In genomic region chr17:81858967-81859905, GRCh38 we compare ENCODE assay signal across 8 cellular contexts. TPM values are rescaled to one million over a fixed set of nuclear protein-coding genes. Genes with fewer than 3 reads are reported as not detected.
DNase-seq lines count a peak whose midpoint lies in the region; ATAC-seq, FAIRE-seq and TF ChIP-seq lines count a peak whose summit lies in the region.

No MANE protein-coding gene starts in this region.

- intact Hi-C loops in activated CD4-positive, alpha-beta T cell treated with anti-CD3 and anti-CD28 coated beads for 36 hours (cut with DNase I, micrococcal nuclease) = no loop called here
- intact Hi-C loops in testis (cut with DNase I; ENCODE audit: low total_unique reads) = no loop called here

- peak overlapping the region; percentile 90 for H3K27ac Mint-ChIP-seq in activated CD4-positive, alpha-beta T cell treated with anti-CD3 and anti-CD28 coated beads for 36 hours
- peak overlapping the region; percentile 88 for H3K27ac Mint-ChIP-seq in activated CD8-positive, alpha-beta T cell treated with anti-CD3 and anti-CD28 coated beads, Interleukin-2, amount 10 ng/mL, durations not matched to agents 7 days and 5 days
- peak overlapping the region; percentile 87 to 94 (median 90) for H3K27ac Mint-ChIP-seq in immature natural killer cell

- CTCF ChIA-PET in activated CD4-positive, alpha-beta T cell treated with anti-CD3 and anti-CD28 coated beads for 36 hours (lab: Charles Lee) = interaction anchor here (0.5 to 1.4 kb wide), 2 partner anchors 10 to 128 kb away, joined by 3 read pairs; no protein-coding TSS in a partner anchor
- CTCF ChIA-PET in activated CD8-positive, alpha-beta T cell treated with anti-CD3 and anti-CD28 coated beads, Interleukin-2, amount 10 ng/mL, durations not matched to agents 7 days and 5 days (lab: Charles Lee) = interaction anchor here (2.0 kb wide), 1 partner anchor 10 kb away, joined by 11 read pairs; no protein-coding TSS in a partner anchor

- no peaks in the 10 kb centered on the region for H3K27me3 Mint-ChIP-seq in activated CD4-positive, alpha-beta T cell treated with anti-CD3 and anti-CD28 coated beads for 36 hours
- no peaks in the 10 kb centered on the region for H3K27me3 Mint-ChIP-seq in activated CD8-positive, alpha-beta T cell treated with anti-CD3 and anti-CD28 coated beads, Interleukin-2, amount 10 ng/mL, durations not matched to agents 7 days and 5 days (ENCODE audit: low read depth)
- H3K27me3 Mint-ChIP-seq in immature natural killer cell (ENCODE audit: low read depth in 3 of 3) = peaks cover 12 to 29% (median 12%) of the 10 kb centered on the region in 3 donors

- H3K36me3 Mint-ChIP-seq in activated CD4-positive, alpha-beta T cell treated with anti-CD3 and anti-CD28 coated beads for 36 hours (ENCODE audit: low read depth) = peaks cover 65% of the 10 kb centered on the region
- peaks cover 64% of the 10 kb centered on the region for H3K36me3 Mint-ChIP-seq in activated CD8-positive, alpha-beta T cell treated with anti-CD3 and anti-CD28 coated beads, Interleukin-2, amount 10 ng/mL, durations not matched to agents 7 days and 5 days (ENCODE audit: low read depth)
- peaks cover 0 to 15% (median 3%) of the 10 kb centered on the region in 3 donors for H3K36me3 Mint-ChIP-seq in immature natural killer cell

- 51 to 53% methylated on average over 23 of the region's 23 CpGs for WGBS in testis, 2 donors

- peaks cover 48% of the 10 kb centered on the region for H3K4me1 Mint-ChIP-seq in activated CD4-positive, alpha-beta T cell treated with anti-CD3 and anti-CD28 coated beads for 36 hours
- H3K4me1 Mint-ChIP-seq in activated CD8-positive, alpha-beta T cell treated with anti-CD3 and anti-CD28 coated beads, Interleukin-2, amount 10 ng/mL, durations not matched to agents 7 days and 5 days (ENCODE audit: low read depth) = peaks cover 48% of the 10 kb centered on the region
- H3K4me1 Mint-ChIP-seq in immature natural killer cell = peaks cover 43 to 46% of the 10 kb centered on the region in 2 donors

- no peaks in the 10 kb centered on the region for H3K27me3 ChIP-seq in testis

- DNase-seq in activated CD4-positive, alpha-beta T cell treated with anti-CD3 and anti-CD28 coated beads for 36 hours = peak; percentile 38
- no peak for DNase-seq in activated CD4-positive, alpha-beta T cell treated with anti-CD3 and anti-CD28 coated beads, Interleukin-2, amount 50 U/mL, for 4 hours
- peak; percentile 37 for DNase-seq in activated CD8-positive, alpha-beta T cell treated with anti-CD3 and anti-CD28 coated beads, Interleukin-2, amount 10 ng/mL, durations not matched to agents 7 days and 5 days
- no peak for DNase-seq in immature natural killer cell
- DNase-seq in testis = no peak
- DNase-seq in NCI-H1048 (lab: John Stamatoyannopoulos, UW) = no peak
- DNase-seq in SKM-1 treated with dmso at 0.1 percent for 144 hours (lab: John Stamatoyannopoulos, UW; ENCODE audit: unreplicated experiment) = no peak
- DNase-seq in HTR-8/SVneo (ENCODE audit: insufficient read length, low spot score) = no peak

- no peak for FAIRE-seq in HTR-8/SVneo (lab: Jason Lieb, UNC)

- H3K4me3 Mint-ChIP-seq in activated CD4-positive, alpha-beta T cell treated with anti-CD3 and anti-CD28 coated beads for 36 hours = peak overlapping the region; percentile 99
- H3K4me3 Mint-ChIP-seq in activated CD8-positive, alpha-beta T cell treated with anti-CD3 and anti-CD28 coated beads, Interleukin-2, amount 10 ng/mL, durations not matched to agents 7 days and 5 days = peak overlapping the region; percentile 86
- H3K4me3 Mint-ChIP-seq in immature natural killer cell = peak overlapping the region; percentile 85 to 96 (median 92)

- no peak for ATAC-seq in activated CD4-positive, alpha-beta T cell treated with anti-CD3 and anti-CD28 coated beads for 36 hours
- no peak for ATAC-seq in activated CD8-positive, alpha-beta T cell treated with anti-CD3 and anti-CD28 coated beads, Interleukin-2, amount 10 ng/mL, durations not matched to agents 7 days and 5 days

- POLR2A ChIA-PET in activated CD4-positive, alpha-beta T cell treated with anti-CD3 and anti-CD28 coated beads for 36 hours (lab: Charles Lee) = interaction anchor here (0.6 to 1.6 kb wide), 2 partner anchors 11 kb away, joined by 3 to 4 read pairs; no protein-coding TSS in a partner anchor
- POLR2A ChIA-PET in activated CD8-positive, alpha-beta T cell treated with anti-CD3 and anti-CD28 coated beads, Interleukin-2, amount 10 ng/mL, durations not matched to agents 7 days and 5 days (lab: Charles Lee) = interaction anchor here (0.9 to 1.9 kb wide), 6 partner anchors 11 to 178 kb away, joined by 3 to 8 read pairs (median 4); partner anchors contain the start of genes DCXR and MRPL12

- TF ChIP-seq CTCF in testis (IDR thresholded peaks at IDR 0.05) = no peak

- peaks cover 24% of the 10 kb centered on the region for H3K4me1 ChIP-seq in testis

- peak overlapping the region; percentile 71 to 91 for H3K27ac ChIP-seq in testis

- no peak for TF ChIP-seq POLR2A in testis (IDR thresholded peaks at IDR 0.05)

- H3K36me3 ChIP-seq in testis (ENCODE audit: low read depth, missing control alignments) = no peaks in the 10 kb centered on the region

- H3K9me3 ChIP-seq in testis = no peaks in the 10 kb centered on the region

- H3K4me3 ChIP-seq in testis = peak overlapping the region; percentile 92 to 98

- H3K9me3 Mint-ChIP-seq in activated CD4-positive, alpha-beta T cell treated with anti-CD3 and anti-CD28 coated beads for 36 hours (ENCODE audit: low read depth) = no peaks in the 10 kb centered on the region
- no peaks in the 10 kb centered on the region for H3K9me3 Mint-ChIP-seq in activated CD8-positive, alpha-beta T cell treated with anti-CD3 and anti-CD28 coated beads, Interleukin-2, amount 10 ng/mL, durations not matched to agents 7 days and 5 days (ENCODE audit: insufficient read depth)
- peaks cover 0 to 2% (median under 1%) of the 10 kb centered on the region in 6 donors for H3K9me3 Mint-ChIP-seq in immature natural killer cell

RNA-seq across cellular contexts. Expression of gene P4HB, which starts 1.1 kb away (rescaled TPM):
- total RNA-seq in activated CD4-positive, alpha-beta T cell treated with anti-CD3 and anti-CD28 coated beads for 36 hours = 100 to 1,000 TPM; 414 to 578 TPM
- total RNA-seq in activated CD8-positive, alpha-beta T cell treated with anti-CD3 and anti-CD28 coated beads, Interleukin-2, amount 10 ng/mL, durations not matched to agents 7 days and 5 days = 100 to 1,000 TPM; 474 to 498 TPM
- polyA plus RNA-seq in immature natural killer cell (100 to 1,000 TPM; 365 to 534 (median 475) TPM), testis (ENCODE audit: insufficient read depth, low read depth, low replicate concordance) (213 TPM)
- 100 to 1,000 TPM; 205 to 230 TPM for total RNA-seq in testis

RNA-seq across cellular contexts. Expression of gene ARHGDIA, which starts 11.9 kb away (rescaled TPM):
- total RNA-seq in activated CD4-positive, alpha-beta T cell treated with anti-CD3 and anti-CD28 coated beads for 36 hours = 100 to 1,000 TPM; 513 to 661 TPM
- total RNA-seq in activated CD8-positive, alpha-beta T cell treated with anti-CD3 and anti-CD28 coated beads, Interleukin-2, amount 10 ng/mL, durations not matched to agents 7 days and 5 days = 100 to 1,000 TPM; 756 to 778 TPM
- polyA plus RNA-seq in immature natural killer cell = 100 to 1,000 TPM; 100 to 245 (median 133) TPM
- total RNA-seq in testis = 100 to 1,000 TPM; 135 to 161 TPM
- polyA plus RNA-seq in testis (ENCODE audit: insufficient read depth, low read depth, low replicate concordance) = 201 TPM

RNA-seq across cellular contexts. Expression of gene PPP1R27, which starts 24.4 kb away (rescaled TPM):
- not detected for total RNA-seq in activated CD4-positive, alpha-beta T cell treated with anti-CD3 and anti-CD28 coated beads for 36 hours
- not detected for total RNA-seq in activated CD8-positive, alpha-beta T cell treated with anti-CD3 and anti-CD28 coated beads, Interleukin-2, amount 10 ng/mL, durations not matched to agents 7 days and 5 days
- not detected for polyA plus RNA-seq in immature natural killer cell
- total RNA-seq in testis = 1 to 10 TPM; 1.6 to 1.9 TPM
- polyA plus RNA-seq in testis (ENCODE audit: insufficient read depth, low read depth, low replicate concordance) = 7.5 TPM

RNA-seq across cellular contexts. Expression of gene MCRIP1, which starts 26.1 kb away (rescaled TPM):
- total RNA-seq in activated CD4-positive, alpha-beta T cell treated with anti-CD3 and anti-CD28 coated beads for 36 hours = 10 to 100 TPM; 45.8 to 50.4 TPM
- 10 to 100 TPM; 42.3 to 43.0 TPM for total RNA-seq in activated CD8-positive, alpha-beta T cell treated with anti-CD3 and anti-CD28 coated beads, Interleukin-2, amount 10 ng/mL, durations not matched to agents 7 days and 5 days
- 100 to 1,000 TPM; 112 to 178 (median 124) TPM for polyA plus RNA-seq in immature natural killer cell
- total RNA-seq in testis = 100 to 1,000 TPM; 160 to 181 TPM
- 206 TPM for polyA plus RNA-seq in testis (ENCODE audit: insufficient read depth, low read depth, low replicate concordance)

RNA-seq across cellular contexts. Expression of gene ALYREF, which starts 32.1 kb away (rescaled TPM):
- 100 to 1,000 TPM; 197 to 230 TPM for total RNA-seq in activated CD4-positive, alpha-beta T cell treated with anti-CD3 and anti-CD28 coated beads for 36 hours
- total RNA-seq in activated CD8-positive, alpha-beta T cell treated with anti-CD3 and anti-CD28 coated beads, Interleukin-2, amount 10 ng/mL, durations not matched to agents 7 days and 5 days = 100 to 1,000 TPM; 269 to 273 TPM
- polyA plus RNA-seq in immature natural killer cell (10 to 100 TPM; 36.2 to 63.3 (median 40.1) TPM), testis (ENCODE audit: insufficient read depth, low read depth, low replicate concordance) (140 TPM)
- 100 to 1,000 TPM; 114 to 124 TPM for total RNA-seq in testis

Comparison
In these comparisons a context has a peak if more than half of its experiments do, and no peak if none do; other contexts are left out.
1. DNase-seq: peak in activated CD4-positive, alpha-beta T cell treated with anti-CD3 and anti-CD28 coated beads for 36 hours (single experiment) and activated CD8-positive, alpha-beta T cell treated with anti-CD3 and anti-CD28 coated beads, Interleukin-2, amount 10 ng/mL, durations not matched to agents 7 days and 5 days (single experiment); none in activated CD4-positive, alpha-beta T cell treated with anti-CD3 and anti-CD28 coated beads, Interleukin-2, amount 50 U/mL, for 4 hours (0 of 2), immature natural killer cell (0 of 3), testis (single experiment), NCI-H1048 (single experiment), SKM-1 treated with dmso at 0.1 percent for 144 hours (single experiment) and HTR-8/SVneo (single experiment).
2. Peak in every context shown above with its lines, with median percentiles within 50 percentile points of each other: H3K27ac Mint-ChIP-seq and H3K4me3 Mint-ChIP-seq.